ENCODE assay signal across 11 cellular contexts in genomic region chr18:23523429-23524212, GRCh38. TPM values are rescaled to one million over a fixed set of nuclear protein-coding genes. Genes with fewer than 3 reads are reported as not detected.
DNase-seq lines count a peak whose midpoint lies in the region; FAIRE-seq and TF ChIP-seq lines count a peak whose summit lies in the region.
"Had no signal": no experiment of that assay in that cellular context is flagged by ENCODE, and none has a peak within 500 bp of the region (broad histone marks: within the 10 kb centered on the region; RNA-seq: fewer than 3 reads in every experiment).

No MANE protein-coding gene starts in this region.

- peaks cover 0 to 7% of the 10 kb centered on the region in 2 donors for H3K4me1 ChIP-seq in neuronal stem cell (ENCODE audit: control insufficient read depth in 2 of 2, insufficient read depth in 1 of 2, low read depth in 1 of 2, low read length in 2 of 2)
- H3K4me1 ChIP-seq in smooth muscle cell (ENCODE audit: low read depth) = peaks cover 6% of the 10 kb centered on the region

- H3K36me3 ChIP-seq in bronchial epithelial cell (ENCODE audit: control insufficient read depth, insufficient read depth, low read length) (peaks cover 23% of the 10 kb centered on the region), neuronal stem cell (replicated peaks in 1 of 2; ENCODE audit: control insufficient read depth in 2 of 2, insufficient read depth in 2 of 2, low read length in 2 of 2) (peaks cover 44 to 93% of the 10 kb centered on the region in 2 donors), smooth muscle cell (ENCODE audit: low read depth) (peaks cover 2% of the 10 kb centered on the region)

- no peak overlapping the region for H2BK120ac ChIP-seq in neuronal stem cell (ENCODE audit: low read depth, low read length)

- H4K20me1 ChIP-seq in smooth muscle cell (ENCODE audit: low read depth) = no peaks in the 10 kb centered on the region

- H3K4me3 ChIP-seq in bronchial epithelial cell (ENCODE audit: low read depth, low read length) = no peak overlapping the region
- H3K4me3 ChIP-seq in neuronal stem cell (ENCODE audit: low read length in 2 of 2) = no peak overlapping the region
- H3K4me3 ChIP-seq in smooth muscle cell = no peak overlapping the region

- no peak for FAIRE-seq in bronchial epithelial cell (lab: Jason Lieb, UNC)
- FAIRE-seq: islet of Langerhans had no signal

- no peak overlapping the region for H3K4ac ChIP-seq in neuronal stem cell (ENCODE audit: low read length)

- H3K4me2 ChIP-seq in neuronal stem cell (ENCODE audit: insufficient read depth, low read length, poor library complexity, severe bottlenecking) (no peak overlapping the region), smooth muscle cell (no peak overlapping the region)

- no CpG with 5 or more reads among the region's 12 CpGs for WGBS in neuronal stem cell (ENCODE audit: extremely low coverage in 2 of 2, insufficient read length in 2 of 2, insufficient replicate concordance in 1 of 2), 2 donors
- 76% methylated on average over 12 of the region's 12 CpGs for WGBS in smooth muscle cell (ENCODE audit: low lambda C conversion rate)

- peak overlapping the region; percentile 39 for H3K23ac ChIP-seq in neuronal stem cell (ENCODE audit: low read depth, low read length, poor library complexity)

- no peaks in the 10 kb centered on the region for H3K79me2 ChIP-seq in smooth muscle cell (ENCODE audit: low read depth)

- no peak for TF ChIP-seq CTCF in bronchial epithelial cell (IDR thresholded peaks at IDR 0.05; ENCODE audit: insufficient read depth, low read length, severe bottlenecking)
- no peak for TF ChIP-seq CTCF in smooth muscle cell (IDR thresholded peaks at IDR 0.05; ENCODE audit: borderline replicate concordance, insufficient read depth, poor library complexity, severe bottlenecking)

- DNase-seq in GM04504 (ENCODE audit: low read depth) (peak; percentile 83), M059J (ENCODE audit: low read depth) (peak; percentile 84), bronchial epithelial cell (ENCODE audit: low read depth) (peak; percentile 72), neuronal stem cell (ENCODE audit: low spot score) (no peak), NCI-H1417 treated with DMSO at 0.1 percent for 48 hours (lab: John Stamatoyannopoulos, UW) (no peak), cerebellar nuclear complex (lab: John Stamatoyannopoulos, UW) (no peak), smooth muscle cell (lab: John Stamatoyannopoulos, UW; ENCODE audit: unreplicated experiment) (no peak), Ammon's horn (ENCODE audit: low spot score) (no peak)
- DNase-seq: activated CD8-positive, alpha-beta memory T cell treated with anti-CD3 and anti-CD28 coated beads, Interleukin-2, amount 50 U/mL, for 48 hours; NCI-H2107 had no signal

- H3K9me3 ChIP-seq in neuronal stem cell (replicated peaks in 1 of 2; ENCODE audit: control insufficient read depth in 2 of 2, insufficient read depth in 1 of 2, low read depth in 1 of 2, low read length in 2 of 2) (no peaks in the 10 kb centered on the region), smooth muscle cell (replicated peaks; ENCODE audit: low read depth) (no peaks in the 10 kb centered on the region)

- no peak overlapping the region for H2AK5ac ChIP-seq in neuronal stem cell (ENCODE audit: low read depth, low read length)

- H2BK5ac ChIP-seq in neuronal stem cell (ENCODE audit: low read length) = no peak overlapping the region

- H4K91ac ChIP-seq in neuronal stem cell (ENCODE audit: low read depth, low read length, poor library complexity) = no peak overlapping the region

- peaks cover 9% of the 10 kb centered on the region for H3F3A ChIP-seq in smooth muscle cell (ENCODE audit: low read depth)

- peaks cover 1% of the 10 kb centered on the region for H3K79me1 ChIP-seq in neuronal stem cell (ENCODE audit: low read depth, low read length)

- peak overlapping the region; percentile 20 for H3K27ac ChIP-seq in neuronal stem cell (replicated peaks; ENCODE audit: low read length)
- H3K27ac ChIP-seq in smooth muscle cell (ENCODE audit: low read depth) = no peak overlapping the region

- no peak overlapping the region for H3K9ac ChIP-seq in neuronal stem cell (ENCODE audit: low read depth, low read length, poor library complexity)
- no peak overlapping the region for H3K9ac ChIP-seq in smooth muscle cell (ENCODE audit: low read depth)

- H2AFZ ChIP-seq in neuronal stem cell (ENCODE audit: low read length) (no peak overlapping the region), smooth muscle cell (ENCODE audit: low read depth) (no peak overlapping the region)

- H2BK15ac ChIP-seq in neuronal stem cell (ENCODE audit: low read length) = no peak overlapping the region

- H3K18ac ChIP-seq in neuronal stem cell (ENCODE audit: low read length) = peak overlapping the region; percentile 36

- H4K8ac ChIP-seq in neuronal stem cell (ENCODE audit: low read depth, low read length) = peak overlapping the region; percentile 74

- H3K27me3 ChIP-seq in bronchial epithelial cell (ENCODE audit: control insufficient read depth, insufficient read depth, low read length) (no peaks in the 10 kb centered on the region), neuronal stem cell (ENCODE audit: control insufficient read depth in 3 of 3, insufficient read depth in 3 of 3, low read depth in 1 of 3, low read length in 3 of 3) (peaks cover 0 to 2% (median 0%) of the 10 kb centered on the region in 3 experiments), smooth muscle cell (ENCODE audit: low read depth) (no peaks in the 10 kb centered on the region)

- no peak overlapping the region for H3K14ac ChIP-seq in neuronal stem cell (ENCODE audit: low read length)

- no peak overlapping the region for H2BK12ac ChIP-seq in neuronal stem cell (ENCODE audit: low read length)

RNA-seq across cellular contexts. Expression of gene RMC1, which starts 20.3 kb away (rescaled TPM):
- total RNA-seq in M059J (2014; rRNA removed; shearing (Covaris generic)) = 39.1 and 44.7 TPM in 2 replicates
- total RNA-seq in bronchial epithelial cell (27.4 and 28.4 TPM in 2 replicates), smooth muscle cell (13.2 and 20.7 TPM in 2 replicates)
- 22.7 TPM for polyA plus RNA-seq in neuronal stem cell (2013, experiment 1 of 2)
- polyA plus RNA-seq in neuronal stem cell (2013, experiment 2 of 2) = 20.9 TPM
- 10.0 and 20.6 TPM in 2 replicates for polyA plus RNA-seq in smooth muscle cell

Comparison
In these comparisons a context has a peak if more than half of its experiments do, and no peak if none do; other contexts are left out.
1. DNase-seq: peak in GM04504 (single experiment), M059J (single experiment) and bronchial epithelial cell (single experiment); none in neuronal stem cell (single experiment), NCI-H1417 treated with DMSO at 0.1 percent for 48 hours (single experiment), cerebellar nuclear complex (0 of 2), smooth muscle cell (single experiment) and Ammon's horn (single experiment).